ENCODE assay signal across 13 cellular contexts in the genomic region with DNA sequence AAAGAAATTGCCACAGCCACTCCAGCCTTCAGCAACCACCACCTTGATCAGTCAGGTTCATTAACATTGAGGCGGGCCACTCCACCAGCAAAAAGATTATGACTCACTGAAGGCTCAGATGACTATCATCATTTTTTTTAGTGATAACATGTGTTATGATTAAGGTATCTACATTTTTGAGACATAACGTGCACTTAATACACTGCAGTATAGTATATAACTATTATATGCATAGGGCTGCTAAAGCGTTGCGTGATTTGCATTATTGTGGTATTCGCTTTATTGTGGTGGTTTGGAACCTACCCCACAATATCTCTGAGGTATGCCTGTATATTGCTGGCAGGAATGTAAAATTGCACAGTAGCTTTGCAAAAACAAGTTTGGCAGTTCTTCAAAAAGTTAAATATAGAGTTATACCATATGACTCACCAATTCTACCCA. TPM values are rescaled to one million over a fixed set of nuclear protein-coding genes. Genes with fewer than 3 reads are reported as not detected.
DNase-seq lines count a peak whose midpoint lies in the region; TF ChIP-seq lines count a peak whose summit lies in the region.
"Had no signal": no experiment of that assay in that cellular context is flagged by ENCODE, and none has a peak within 500 bp of the region (broad histone marks: within the 10 kb centered on the region; RNA-seq: fewer than 3 reads in every experiment).

No MANE protein-coding gene starts in this region.

- H3K79me2 ChIP-seq in osteoblast (ENCODE audit: insufficient read depth, low read length), result no peaks in the 10 kb centered on the region

- H3K36me3 ChIP-seq in osteoblast (ENCODE audit: insufficient read depth, low read length), result no peaks in the 10 kb centered on the region

- no peak overlapping the region for H3K4me3 Mint-ChIP-seq in activated CD4-positive, alpha-beta memory T cell treated with anti-CD3 and anti-CD28 coated beads for 36 hours
- H3K4me3 Mint-ChIP-seq in activated CD4-positive, alpha-beta memory T cell treated with anti-CD3 and anti-CD28 coated beads, Interleukin-2, amount 10 ng/mL, durations not matched to agents 7 days and 5 days, result no peak overlapping the region
- H3K4me3 Mint-ChIP-seq: central memory CD8-positive, alpha-beta T cell had no signal

- H3K4me3 ChIP-seq in astrocyte of the spinal cord (ENCODE audit: low read depth, low read length) (no peak overlapping the region), osteoblast (ENCODE audit: insufficient read depth, low read length) (no peak overlapping the region)

- intact Hi-C loops in activated CD4-positive, alpha-beta memory T cell treated with anti-CD3 and anti-CD28 coated beads for 36 hours (cut with micrococcal nuclease), result no loop called here

- no peaks in the 10 kb centered on the region for H3K9me3 ChIP-seq in osteoblast (ENCODE audit: low read depth, low read length)

- H3K4me2 ChIP-seq in osteoblast (ENCODE audit: insufficient read depth, low read length), result no peak overlapping the region

- H3K27me3 ChIP-seq in osteoblast (ENCODE audit: insufficient read depth, low read length), result no peaks in the 10 kb centered on the region

- no peaks in the 10 kb centered on the region for H4K20me1 ChIP-seq in osteoblast (ENCODE audit: insufficient read depth, low read length)

- peaks cover 34% of the 10 kb centered on the region for H3K4me1 Mint-ChIP-seq in activated CD4-positive, alpha-beta memory T cell treated with anti-CD3 and anti-CD28 coated beads for 36 hours (ENCODE audit: low read depth)
- H3K4me1 Mint-ChIP-seq in activated CD4-positive, alpha-beta memory T cell treated with anti-CD3 and anti-CD28 coated beads, Interleukin-2, amount 10 ng/mL, durations not matched to agents 7 days and 5 days, result peaks cover 42% of the 10 kb centered on the region

- H3K27me3 Mint-ChIP-seq in activated CD4-positive, alpha-beta memory T cell treated with anti-CD3 and anti-CD28 coated beads for 36 hours, result no peaks in the 10 kb centered on the region
- H3K27me3 Mint-ChIP-seq in activated CD4-positive, alpha-beta memory T cell treated with anti-CD3 and anti-CD28 coated beads, Interleukin-2, amount 10 ng/mL, durations not matched to agents 7 days and 5 days, result peaks cover 8% of the 10 kb centered on the region
- H3K27me3 Mint-ChIP-seq: central memory CD8-positive, alpha-beta T cell; naive thymus-derived CD8-positive, alpha-beta T cell had no signal

- H3K27ac Mint-ChIP-seq in activated CD4-positive, alpha-beta memory T cell treated with anti-CD3 and anti-CD28 coated beads for 36 hours, result no peak overlapping the region
- H3K27ac Mint-ChIP-seq in activated CD4-positive, alpha-beta memory T cell treated with anti-CD3 and anti-CD28 coated beads, Interleukin-2, amount 10 ng/mL, durations not matched to agents 7 days and 5 days, result no peak overlapping the region
- H3K27ac Mint-ChIP-seq: type B pancreatic cell had no signal

- H3K27ac ChIP-seq in osteoblast (ENCODE audit: low read depth, low read length), result no peak overlapping the region

- peak; percentile 44 for DNase-seq in activated CD4-positive, alpha-beta memory T cell treated with anti-CD3 and anti-CD28 coated beads for 36 hours
- no peak for DNase-seq in activated CD4-positive, alpha-beta memory T cell treated with anti-CD3 and anti-CD28 coated beads, Interleukin-2, amount 10 ng/mL, durations not matched to agents 7 days and 5 days
- DNase-seq in M059J (ENCODE audit: low read depth), result peak; percentile 79
- peak; percentile 74 for DNase-seq in astrocyte of the spinal cord (ENCODE audit: low read depth, low spot score)
- peak; percentile 71 for DNase-seq in osteoblast (ENCODE audit: insufficient read length, low spot score, missing footprints)
- DNase-seq in DMS153 (lab: John Stamatoyannopoulos, UW), result no peak
- no peak for DNase-seq in SIG-M5 treated with dmso at 0.1 percent for 504 hours (lab: John Stamatoyannopoulos, UW; ENCODE audit: unreplicated experiment)
- no peak for DNase-seq in NCI-H748 (lab: John Stamatoyannopoulos, UW; ENCODE audit: unreplicated experiment)
- DNase-seq: activated T-cell treated with anti-CD3 and anti-CD28 coated beads, Interleukin-2, amount 50 U/mL, for 48 hours; naive thymus-derived CD8-positive, alpha-beta T cell; NCI-H1930 had no signal

- POLR2A ChIA-PET in activated CD4-positive, alpha-beta memory T cell treated with anti-CD3 and anti-CD28 coated beads for 36 hours (lab: Charles Lee), result no interaction called here
- POLR2A ChIA-PET in activated CD4-positive, alpha-beta memory T cell treated with anti-CD3 and anti-CD28 coated beads, Interleukin-2, amount 10 ng/mL, durations not matched to agents 7 days and 5 days (lab: Charles Lee), result interaction anchor here (0.9 to 2.4 kb wide), 3 partner anchors 8 to 72 kb away, joined by 3 to 10 read pairs (median 3); no protein-coding TSS in a partner anchor

- in situ Hi-C loops in astrocyte of the spinal cord (cut with HindIII; ENCODE audit: low sequenced_read_pairs), result no loop called here

- H3K36me3 Mint-ChIP-seq in activated CD4-positive, alpha-beta memory T cell treated with anti-CD3 and anti-CD28 coated beads for 36 hours, result peaks cover 6% of the 10 kb centered on the region
- H3K36me3 Mint-ChIP-seq in activated CD4-positive, alpha-beta memory T cell treated with anti-CD3 and anti-CD28 coated beads, Interleukin-2, amount 10 ng/mL, durations not matched to agents 7 days and 5 days (ENCODE audit: low read depth), result peaks cover 6% of the 10 kb centered on the region
- H3K36me3 Mint-ChIP-seq: naive thymus-derived CD8-positive, alpha-beta T cell; type B pancreatic cell had no signal

- TF ChIP-seq CTCF in astrocyte of the spinal cord (IDR thresholded peaks at IDR 0.05; ENCODE audit: low read depth, low read length), result peak; percentile 28
- TF ChIP-seq CTCF in osteoblast (IDR thresholded peaks at IDR 0.05; ENCODE audit: extremely low read depth, low read depth, low read length), result peak; percentile 40

- H3K4me1 ChIP-seq in osteoblast (ENCODE audit: insufficient read depth, low read length), result peaks cover 5% of the 10 kb centered on the region

- no peak overlapping the region for H2AFZ ChIP-seq in osteoblast (ENCODE audit: low read length)

- no peaks in the 10 kb centered on the region for H3K9me3 Mint-ChIP-seq in activated CD4-positive, alpha-beta memory T cell treated with anti-CD3 and anti-CD28 coated beads for 36 hours
- no peaks in the 10 kb centered on the region for H3K9me3 Mint-ChIP-seq in activated CD4-positive, alpha-beta memory T cell treated with anti-CD3 and anti-CD28 coated beads, Interleukin-2, amount 10 ng/mL, durations not matched to agents 7 days and 5 days
- H3K9me3 Mint-ChIP-seq: central memory CD8-positive, alpha-beta T cell; naive thymus-derived CD8-positive, alpha-beta T cell; type B pancreatic cell had no signal

- CTCF ChIA-PET in activated CD4-positive, alpha-beta memory T cell treated with anti-CD3 and anti-CD28 coated beads for 36 hours (lab: Charles Lee), result interaction anchor here (1.2 kb wide), 1 partner anchor 270 kb away, joined by 7 read pairs; no protein-coding TSS in a partner anchor
- CTCF ChIA-PET in activated CD4-positive, alpha-beta memory T cell treated with anti-CD3 and anti-CD28 coated beads, Interleukin-2, amount 10 ng/mL, durations not matched to agents 7 days and 5 days (lab: Charles Lee), result interaction anchor here (1.0 kb wide), 2 partner anchors 62 to 64 kb away, joined by 3 to 4 read pairs; a partner anchor contains a TSS

RNA-seq across cellular contexts. Expression of a gene that starts 6.8 kb away (rescaled TPM):
- total RNA-seq in activated CD4-positive, alpha-beta memory T cell treated with anti-CD3 and anti-CD28 coated beads for 36 hours, result 10 to 100 TPM; 18.5 to 18.6 TPM
- total RNA-seq in activated CD4-positive, alpha-beta memory T cell treated with anti-CD3 and anti-CD28 coated beads, Interleukin-2, amount 10 ng/mL, durations not matched to agents 7 days and 5 days, result 10 to 100 TPM; 33.1 to 33.3 TPM
- total RNA-seq in M059J (2014; rRNA removed; shearing (Covaris generic)), result 26.5 and 43.6 TPM in 2 replicates
- 28.0 and 29.3 TPM in 2 replicates for total RNA-seq in osteoblast

RNA-seq across cellular contexts. Expression of a gene that starts 57.0 kb away (rescaled TPM):
- 10 to 100 TPM; 10.1 to 11.4 TPM for total RNA-seq in activated CD4-positive, alpha-beta memory T cell treated with anti-CD3 and anti-CD28 coated beads for 36 hours
- 1 to 10 TPM; 7.3 to 9.2 TPM for total RNA-seq in activated CD4-positive, alpha-beta memory T cell treated with anti-CD3 and anti-CD28 coated beads, Interleukin-2, amount 10 ng/mL, durations not matched to agents 7 days and 5 days
- total RNA-seq in M059J (2014; rRNA removed; shearing (Covaris generic)), result 11.6 and 19.7 TPM in 2 replicates
- total RNA-seq in osteoblast, result 19.9 and 20.3 TPM in 2 replicates

Comparison
In these comparisons a context has a peak if more than half of its experiments do, and no peak if none do; other contexts are left out.
1. DNase-seq: peak in activated CD4-positive, alpha-beta memory T cell treated with anti-CD3 and anti-CD28 coated beads for 36 hours (single experiment), M059J (single experiment), astrocyte of the spinal cord (single experiment) and osteoblast (single experiment); none in activated CD4-positive, alpha-beta memory T cell treated with anti-CD3 and anti-CD28 coated beads, Interleukin-2, amount 10 ng/mL, durations not matched to agents 7 days and 5 days (single experiment), DMS153 (single experiment), SIG-M5 treated with dmso at 0.1 percent for 504 hours (single experiment) and NCI-H748 (single experiment).